In genomic region chr6:57242505-57242904, GRCh38 we compare ENCODE assay signal across 1 cellular context.
TF ChIP-seq lines count a peak whose summit lies in the region.

No MANE protein-coding gene starts in this region.

TF ChIP-seq in GM23338, 12 proteins besides CTCF, POLR2A, EP300 and RAD21 (continued from another document):
- TF ChIP-seq ZNF462 (CRISPR knock-in tag; IDR thresholded peaks at IDR 0.05) = no peak
- no peak for TF ChIP-seq ZNF331 (CRISPR knock-in tag; IDR thresholded peaks at IDR 0.05; ENCODE audit: low read depth)
- no peak for TF ChIP-seq JUNB (IDR thresholded peaks at IDR 0.05; ENCODE audit: unreplicated experiment)
- no peak for TF ChIP-seq ETS1 (IDR thresholded peaks at IDR 0.05)
- no peak for TF ChIP-seq POLR2AphosphoS5 (IDR thresholded peaks at IDR 0.05; ENCODE audit: low read depth)
- no peak for TF ChIP-seq EZH2 (IDR thresholded peaks at IDR 0.05; ENCODE audit: low read depth, unreplicated experiment)
- TF ChIP-seq NANOG (IDR thresholded peaks at IDR 0.05; ENCODE audit: borderline replicate concordance) = no peak
- no peak for TF ChIP-seq EZH2phosphoT487 (IDR thresholded peaks at IDR 0.05; ENCODE audit: unreplicated experiment)
